20 cellular contexts compared by ENCODE assay signal in genomic region chr6:154648776-154649175, GRCh38.
A peak's percentile ranks its signal among the peaks of the same experiment; 100 is the strongest.
DNase-seq lines count a peak whose midpoint lies in the region; ATAC-seq and TF ChIP-seq lines count a peak whose summit lies in the region.
"Had no signal": no experiment of that assay in that cellular context is flagged by ENCODE, and none has a peak within 500 bp of the region (broad histone marks: within the 10 kb centered on the region; RNA-seq: fewer than 3 reads in every experiment).

No MANE protein-coding gene starts in this region.

- H3K36me3 ChIP-seq in thoracic aorta: no peaks in the 10 kb centered on the region
- H3K36me3 ChIP-seq: BE2C had no signal

- no peak for TF ChIP-seq CTCF in thoracic aorta (IDR thresholded peaks at IDR 0.05)

- H3K4me3 ChIP-seq in thoracic aorta: peak overlapping the region; percentile 4
- H3K4me3 ChIP-seq: A549, GM23338, K562 had no signal

- no peaks in the 10 kb centered on the region for H3K9me3 ChIP-seq in thoracic aorta
- H3K9me3 ChIP-seq: A549, BE2C had no signal

- peaks cover 15 to 33% of the 10 kb centered on the region in 2 donors for H3K4me1 ChIP-seq in thoracic aorta (ENCODE audit: control insufficient read depth in 1 of 2, low read depth in 2 of 2)
- H3K4me1 ChIP-seq: A549, BE2C had no signal

- no peak for ATAC-seq in thoracic aorta (ENCODE audit: insufficient number of reproducible peaks, low FRiP score, low read depth)
- no peak for ATAC-seq in GM18511 (IDR thresholded peaks at IDR 0.05; ENCODE audit: unreplicated experiment)
- ATAC-seq: A549, GM23338, K562 had no signal

- DNase-seq in DMS53 treated with DMSO at 0.1 percent for 48 hours (lab: John Stamatoyannopoulos, UW; ENCODE audit: unreplicated experiment): peak; percentile 36
- DNase-seq in UCSD-AML1 (lab: John Stamatoyannopoulos, UW; ENCODE audit: unreplicated experiment): peak; percentile 11
- DNase-seq in epidermal melanocyte (ENCODE audit: insufficient read length, low spot score): peak; percentile 16
- DNase-seq in thoracic aorta (ENCODE audit: low spot score): no peak
- no peak for DNase-seq in hepatic stellate cell (ENCODE audit: low spot score)
- no peak for DNase-seq in stimulated activated naive CD4-positive, alpha-beta T cell treated with Interleukin-2 at 50 U/mL for 16 hours (lab: John Stamatoyannopoulos, UW)
- no peak for DNase-seq in stimulated activated CD4-positive, alpha-beta T cell treated with anti-CD3 and anti-CD28 coated beads, Interleukin-2, amount 100 ng/mL, for 24 hours
- DNase-seq: BE2C; CD4-positive, alpha-beta memory T cell; COR-L47; DND-41; GDM1; H7; Karpas-422 had no signal

- H3K27me3 ChIP-seq in thoracic aorta (replicated peaks; ENCODE audit: insufficient read depth): no peaks in the 10 kb centered on the region
- H3K27me3 ChIP-seq: BE2C had no signal

- peak overlapping the region; percentile 0 to 64 for H3K27ac ChIP-seq in thoracic aorta
- H3K27ac ChIP-seq: A549, C4-2B, HL-60 had no signal

Comparison
In these comparisons a context has a peak if more than half of its experiments do, and no peak if none do; other contexts are left out.
1. DNase-seq: peak in DMS53 treated with DMSO at 0.1 percent for 48 hours (single experiment), UCSD-AML1 (single experiment) and epidermal melanocyte (single experiment); none in thoracic aorta (single experiment), hepatic stellate cell (single experiment), stimulated activated naive CD4-positive, alpha-beta T cell treated with Interleukin-2 at 50 U/mL for 16 hours (single experiment) and stimulated activated CD4-positive, alpha-beta T cell treated with anti-CD3 and anti-CD28 coated beads, Interleukin-2, amount 100 ng/mL, for 24 hours (0 of 2).